In genomic region chr17:33972756-33973155, GRCh38 we compare ENCODE assay signal across 20 cellular contexts.
"Had no signal": no experiment of that assay in that cellular context is flagged by ENCODE, and none has a peak within 500 bp of the region (broad histone marks: within the 10 kb centered on the region; RNA-seq: fewer than 3 reads in every experiment).

No MANE protein-coding gene starts in this region.

- H3K27ac Mint-ChIP-seq: nephron; stimulated activated naive B cell treated with anti-CD40 and anti-IgM and Interleukin-4, amounts not matched to agents 10 μg/mL and 1 μg/mL and 100 μg/mL, for 72 hours had no signal

- H3K9me3 ChIP-seq: colonic mucosa, heart left ventricle, pancreas, psoas muscle, right lobe of liver had no signal

- H3K36me3 Mint-ChIP-seq: stimulated activated naive B cell treated with anti-CD40 and anti-IgM and Interleukin-4, amounts not matched to agents 10 μg/mL and 1 μg/mL and 100 μg/mL, for 72 hours had no signal

- H3K36me3 ChIP-seq: colonic mucosa, heart left ventricle, pancreas, right lobe of liver had no signal

- H3K27me3 ChIP-seq: colonic mucosa, foreskin keratinocyte, pancreas, right lobe of liver had no signal

- H3K27ac ChIP-seq: colonic mucosa, foreskin keratinocyte, heart left ventricle, pancreas, psoas muscle, right lobe of liver had no signal

- H3K4me3 ChIP-seq: colonic mucosa, heart left ventricle, pancreas, psoas muscle, right lobe of liver had no signal

- H3K4me3 Mint-ChIP-seq: nephron; stimulated activated naive B cell treated with anti-CD40 and anti-IgM and Interleukin-4, amounts not matched to agents 10 μg/mL and 1 μg/mL and 100 μg/mL, for 72 hours had no signal

- ATAC-seq: foreskin keratinocyte; heart left ventricle; left lobe of liver; pancreas; psoas muscle; right lobe of liver; stimulated activated naive B cell treated with anti-CD40 and anti-IgM and Interleukin-4, amounts not matched to agents 10 μg/mL and 1 μg/mL and 100 μg/mL, for 72 hours had no signal

- DNase-seq: cerebellar nuclear complex; colonic mucosa; dermis blood vessel endothelial cell; erythroblast; foreskin keratinocyte; heart left ventricle; hypothalamus; mammary epithelial cell; midbrain; occipital lobe; pancreas; psoas muscle; retina; right lobe of liver; stimulated activated CD4-positive, alpha-beta T cell treated with anti-CD3 and anti-CD28 coated beads, Interleukin-4, amount 100 ng/mL, for 1 hour; stimulated activated CD8-positive, alpha-beta memory T cell treated with anti-CD3 and anti-CD28 coated beads, Interleukin-4, amount 100 ng/mL, for 48 hours; stimulated activated naive B cell treated with anti-CD40 and anti-IgM and Interleukin-4, amounts not matched to agents 10 μg/mL and 1 μg/mL and 100 μg/mL, for 72 hours; trophoblast cell had no signal

- H3K4me1 ChIP-seq: colonic mucosa, foreskin keratinocyte, pancreas, psoas muscle, right lobe of liver had no signal
